24 cellular contexts compared by ENCODE assay signal in the genomic region with DNA sequence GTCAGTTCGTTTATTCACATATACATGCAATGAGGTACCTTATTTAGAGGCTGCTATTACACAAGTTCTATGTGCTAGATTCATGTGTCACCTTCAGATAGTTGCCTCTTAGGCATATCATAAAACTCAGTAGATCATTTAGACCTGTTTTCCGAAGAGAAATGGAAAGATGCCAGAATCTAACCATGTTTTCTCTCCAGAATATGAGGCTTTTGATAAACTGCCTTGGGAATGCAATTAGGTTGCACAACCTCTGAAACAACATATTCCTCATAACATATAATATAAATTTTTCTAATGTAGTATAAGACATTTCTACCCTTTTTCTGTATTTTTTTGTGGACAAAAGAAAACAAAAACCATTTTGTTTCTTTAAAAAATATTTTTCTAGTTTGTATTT.
"Had no signal": no experiment of that assay in that cellular context is flagged by ENCODE, and none has a peak within 500 bp of the region (broad histone marks: within the 10 kb centered on the region; RNA-seq: fewer than 3 reads in every experiment).

No MANE protein-coding gene starts in this region.

- H3K4me3 ChIP-seq: ascending aorta, cardiac muscle cell, heart left ventricle, skin epidermis, tibial artery, upper lobe of right lung had no signal

- H3K9me3 ChIP-seq: ascending aorta, heart left ventricle, neutrophil, tibial artery, upper lobe of right lung had no signal

- H3K27me3 ChIP-seq: ascending aorta, cardiac muscle cell, heart left ventricle, neutrophil, tibial artery, upper lobe of right lung had no signal

- DNase-seq: activated CD4-positive, alpha-beta memory T cell treated with anti-CD3 and anti-CD28 coated beads, Interleukin-2, amount 10 ng/mL, durations not matched to agents 7 days and 5 days; activated CD4-positive, alpha-beta T cell treated with anti-CD3 and anti-CD28 coated beads, Interleukin-2, amount 10 ng/mL, durations not matched to agents 24 days and 14 days; activated CD4-positive, CD25-positive, alpha-beta regulatory T cell treated with anti-CD3 and anti-CD28 coated beads, Interleukin-2, amount 50 U/mL, for 72 hours; activated T-cell treated with anti-CD3 and anti-CD28 coated beads, Interleukin-2, amount 50 U/mL, for 4 hours; cortex of kidney; endodermal cell; heart left ventricle; hypothalamus; naive B cell; nephron progenitor cell; stimulated activated CD4-positive, alpha-beta T cell treated with anti-CD3 and anti-CD28 coated beads, Interleukin-12 subunit alpha, Interleukin-12 subunit beta, amount 100 ng/mL, for 4 hours; stimulated activated CD4-positive, alpha-beta T cell treated with anti-CD3 and anti-CD28 coated beads, Interleukin-4, amount 100 ng/mL, for 24 hours; stimulated activated naive CD8-positive, alpha-beta T cell treated with anti-CD3 and anti-CD28 coated beads, Interleukin-15, amount 100 ng/mL, for 72 hours; T-helper 2 cell; tibial artery; upper lobe of right lung had no signal

- ATAC-seq: activated naive CD4-positive, alpha-beta T cell treated with anti-CD3 and anti-CD28 coated beads, Interleukin-2, amount 50 U/mL, for 72 hours; activated T-cell treated with anti-CD3 and anti-CD28 coated beads, Interleukin-2, amount 50 U/mL, for 4 hours; esophagus mucosa; heart left ventricle; sciatic nerve; stimulated activated effector memory CD8-positive, alpha-beta T cell treated with anti-CD3 and anti-CD28 coated beads, Interleukin-12 subunit alpha, Interleukin-12 subunit beta, amount 100 ng/mL, for 72 hours; stimulated activated naive CD8-positive, alpha-beta T cell treated with anti-CD3 and anti-CD28 coated beads, Interleukin-15, amount 100 ng/mL, for 72 hours; upper lobe of right lung had no signal

- H3K36me3 ChIP-seq: ascending aorta, cardiac muscle cell, neutrophil had no signal

- H3K27ac ChIP-seq: ascending aorta, cardiac muscle cell, heart left ventricle, neutrophil, skin epidermis, tibial artery, upper lobe of right lung had no signal
